ENCODE assay signal across 3 cellular contexts in the genomic region with DNA sequence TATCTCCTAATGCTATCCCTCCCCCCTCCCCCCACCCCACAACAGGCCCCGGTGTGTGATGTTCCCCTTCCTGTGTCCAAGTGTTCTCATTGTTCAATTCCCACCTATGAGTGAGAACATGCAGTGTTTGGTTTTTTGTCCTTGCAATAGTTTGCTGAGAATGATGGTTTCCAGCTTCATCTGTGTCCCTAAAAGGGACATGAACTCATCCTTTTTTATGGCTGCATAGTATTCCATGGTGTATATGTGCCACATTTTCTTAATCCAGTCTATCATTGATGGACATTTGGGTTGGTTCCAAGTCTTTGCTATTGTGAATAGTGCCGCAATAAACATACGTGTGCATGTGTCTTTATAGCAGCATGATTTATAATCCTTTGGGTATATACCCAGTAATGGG.
A peak's percentile ranks its signal among the peaks of the same experiment; 100 is the strongest.
DNase-seq lines count a peak whose midpoint lies in the region; TF ChIP-seq lines count a peak whose summit lies in the region.
"Not testable (repeated sequence)": the region's sequence is repeated elsewhere in the genome, so short reads cannot be mapped to it uniquely, and the experiment has no call there.

No MANE protein-coding gene starts in this region.

- peaks cover 21% of the 10 kb centered on the region for H3K36me3 Mint-ChIP-seq in osteocyte (ENCODE audit: unreplicated experiment)

- H3K4me3 Mint-ChIP-seq in osteocyte (ENCODE audit: unreplicated experiment) = not testable (repeated sequence)

- not testable (repeated sequence) for H3K4me3 ChIP-seq in HEK293 (ENCODE audit: low read depth, low read length); neutrophil (ENCODE audit: low read depth in 1 of 2, low read length in 1 of 2)

- H3K4me1 Mint-ChIP-seq in osteocyte (ENCODE audit: unreplicated experiment) = peaks cover 32% of the 10 kb centered on the region

- H3K36me3 ChIP-seq in HEK293 (ENCODE audit: control insufficient read depth in 2 of 2, insufficient read depth in 1 of 2, low read length in 2 of 2) = peaks cover 15 to 23% of the 10 kb centered on the region in 2 experiments
- H3K36me3 ChIP-seq in neutrophil = not testable (repeated sequence)

- H3K27me3 Mint-ChIP-seq in osteocyte (ENCODE audit: unreplicated experiment) = not testable (repeated sequence)

- CTCF ChIA-PET in HEK293 (lab: Yijun Ruan, JAX) = not testable (repeated sequence)

- TF ChIP-seq CTCF in HEK293 (tag by site-specific recombination; IDR thresholded peaks at IDR 0.05); neutrophil (IDR thresholded peaks at IDR 0.05); osteocyte (IDR thresholded peaks at IDR 0.05): not testable (repeated sequence)

- peak overlapping the region; percentile 93 for H3K27ac Mint-ChIP-seq in osteocyte (ENCODE audit: unreplicated experiment)

- H3K27ac ChIP-seq in HEK293 (ENCODE audit: extremely low read depth, low read depth, low read length) = not testable (repeated sequence)
- H3K27ac ChIP-seq in neutrophil = peak overlapping the region; percentile 87

- H3K9me3 Mint-ChIP-seq in osteocyte (ENCODE audit: unreplicated experiment) = not testable (repeated sequence)

- H3K4me1 ChIP-seq in HEK293 (ENCODE audit: control insufficient read depth, insufficient read depth, low read length) = not testable (repeated sequence)
- H3K4me1 ChIP-seq in neutrophil (ENCODE audit: control insufficient read depth in 1 of 2, insufficient read depth in 1 of 2, low read depth in 1 of 2, low read length in 1 of 2) = peaks cover 21 to 23% of the 10 kb centered on the region in 2 experiments

- H3K27me3 ChIP-seq in neutrophil = not testable (repeated sequence)

- not testable (repeated sequence) for DNase-seq in osteocyte (ENCODE audit: extremely low spot score, unreplicated experiment)

- POLR2A ChIA-PET in HEK293 (lab: Yijun Ruan, JAX) = not testable (repeated sequence)

- not testable (repeated sequence) for H3K9me3 ChIP-seq in HEK293 (ENCODE audit: control insufficient read depth, insufficient read depth, low read depth, low read length); neutrophil

TF ChIP-seq in HEK293, 187 proteins besides CTCF, POLR2A, EP300 and RAD21:
- TF ChIP-seq ZNF146 (tag by site-specific recombination; IDR thresholded peaks at IDR 0.05) = peak; percentile 94
